9 cellular contexts compared by ENCODE assay signal in genomic region chr1:161099090-161099802, GRCh38. TPM values are rescaled to one million over a fixed set of nuclear protein-coding genes. Genes with fewer than 3 reads are reported as not detected.
DNase-seq lines count a peak whose midpoint lies in the region; ATAC-seq and TF ChIP-seq lines count a peak whose summit lies in the region.
"Had no signal": no experiment of that assay in that cellular context is flagged by ENCODE, and none has a peak within 500 bp of the region (broad histone marks: within the 10 kb centered on the region; RNA-seq: fewer than 3 reads in every experiment).

No MANE protein-coding gene starts in this region.

- DNase-seq in dorsolateral prefrontal cortex (no peak), neural crest cell (ENCODE audit: low read depth, low spot score) (no peak), GM10266 (ENCODE audit: extremely low spot score) (no peak), GM13976 (ENCODE audit: low spot score) (no peak)

- no peak overlapping the region for H3K27ac Mint-ChIP-seq in neural crest cell (ENCODE audit: unreplicated experiment)

- H3K4me3 Mint-ChIP-seq in neural crest cell: peak overlapping the region; percentile 82

- peaks cover 4% of the 10 kb centered on the region; the same call in 1 of the 2 replicates for H4K20me1 ChIP-seq in KMS-11 (ENCODE audit: insufficient read depth)

- H3K4me1 ChIP-seq in KMS-11 (ENCODE audit: low read depth, poor library complexity, severe bottlenecking): peaks cover 16% of the 10 kb centered on the region

- H3K27me3 ChIP-seq in KMS-11 (ENCODE audit: insufficient read depth, low read depth): no peaks in the 10 kb centered on the region
- no peaks in the 10 kb centered on the region for H3K27me3 ChIP-seq in dorsolateral prefrontal cortex

- intact Hi-C loops in dorsolateral prefrontal cortex (cut with DNase I): loop anchor here (5.0 to 10.0 kb wide), 2 partner anchors 52 to 104 kb away; partner anchors contain the start of gene USF1 (in 2 of the 2)

- H3K4me1 Mint-ChIP-seq in neural crest cell: peaks cover 23% of the 10 kb centered on the region

- H3K9ac ChIP-seq in KMS-11: no peak overlapping the region; the same call in 1 of the 2 replicates

- TF ChIP-seq CTCF in C4-2B (conservative IDR thresholded peaks at IDR 0.05) (no peak), KMS-11 (conservative IDR thresholded peaks at IDR 0.05; ENCODE audit: low read depth, low read length) (no peak), dorsolateral prefrontal cortex (IDR thresholded peaks at IDR 0.05 in 54 of 56, conservative IDR thresholded peaks at IDR 0.05 in 2 of 56; ENCODE audit: low read depth in 1 of 56, partially characterized antibody in 56 of 56) (no peak), neural crest cell (conservative IDR thresholded peaks at IDR 0.05) (no peak), GM10266 (IDR thresholded peaks at IDR 0.05; ENCODE audit: control insufficient read depth, insufficient read depth, low read depth, missing control alignments) (no peak), GM13976 (IDR thresholded peaks at IDR 0.05; ENCODE audit: borderline replicate concordance, control extremely low read depth, extremely low read depth, insufficient read depth, missing control alignments) (no peak)

- H3K4me3 ChIP-seq in KMS-11 (IDR thresholded peaks at IDR 0.05; ENCODE audit: insufficient read depth, low read depth, low read length) (peak overlapping the region; percentile 99), dorsolateral prefrontal cortex (peak overlapping the region in 58 of 59 donors; percentile 55 to 96 (median 78))

- H3K36me3 ChIP-seq in KMS-11 (ENCODE audit: insufficient read depth): peaks cover 4% of the 10 kb centered on the region; the same call in 1 of the 2 replicates

- H3K4me2 ChIP-seq in KMS-11: peak overlapping the region; percentile 97

- H3K27me3 Mint-ChIP-seq in neural crest cell (ENCODE audit: low read depth): peaks cover 19% of the 10 kb centered on the region

- in situ Hi-C loops in GM13976 (cut with MboI; ENCODE audit: low sequenced_read_pairs, unreplicated experiment): loop anchor here (10.0 kb wide), 1 partner anchor 104 kb away; no protein-coding TSS in a partner anchor

- ATAC-seq in HG03135 (IDR thresholded peaks at IDR 0.05; ENCODE audit: unreplicated experiment) (no peak), GM19452 (IDR thresholded peaks at IDR 0.05; ENCODE audit: unreplicated experiment) (no peak)

- no peaks in the 10 kb centered on the region for H3K9me3 Mint-ChIP-seq in neural crest cell

- peak overlapping the region; percentile 90; the same call in 1 of the 2 replicates for H2AFZ ChIP-seq in KMS-11 (ENCODE audit: low read depth)

- peaks cover 5% of the 10 kb centered on the region for H3K36me3 Mint-ChIP-seq in neural crest cell (ENCODE audit: low read depth)

- H3K79me2 ChIP-seq in KMS-11 (ENCODE audit: insufficient read depth, low read depth): peaks cover 21% of the 10 kb centered on the region; the same call in 1 of the 2 replicates

- H3K27ac ChIP-seq in C4-2B (peak overlapping the region; percentile 75), KMS-11 (no peak overlapping the region), dorsolateral prefrontal cortex (peak overlapping the region in 49 of 59 donors; percentile 41 to 93 (median 81))

RNA-seq across cellular contexts. Expression of gene KLHDC9, which starts 1.1 kb away (rescaled TPM):
- 10 to 100 TPM; 15.1 to 54.9 (median 36.9) TPM for total RNA-seq in dorsolateral prefrontal cortex
- total RNA-seq in neural crest cell: 8.0 and 9.1 TPM in 2 replicates

RNA-seq across cellular contexts. Expression of gene NECTIN4, which starts 9.9 kb away (rescaled TPM):
- total RNA-seq in dorsolateral prefrontal cortex (1 to 10 TPM in 1 of 120 experiments, under 1 TPM in 3, not detected in 116; 0.14 to 1.1 (median 0.23) TPM), neural crest cell (not detected in 2 replicates)
- total RNA-seq: liver had no signal

RNA-seq across cellular contexts. Expression of gene PFDN2, which starts 18.6 kb away (rescaled TPM):
- total RNA-seq in dorsolateral prefrontal cortex (100 to 1,000 TPM in 3 of 120 experiments, 10 to 100 TPM in 117; 50.1 to 108 (median 72.3) TPM), neural crest cell (90.0 and 99.5 TPM in 2 replicates)

RNA-seq across cellular contexts. Expression of gene NIT1, which starts 18.7 kb away (rescaled TPM):
- total RNA-seq in dorsolateral prefrontal cortex: 10 to 100 TPM; 28.2 to 55.3 (median 40.7) TPM
- total RNA-seq in neural crest cell: 48.6 and 53.9 TPM in 2 replicates

RNA-seq across cellular contexts. Expression of gene ARHGAP30, which starts 29.6 kb away (rescaled TPM):
- total RNA-seq in dorsolateral prefrontal cortex (10 to 100 TPM in 1 of 120 experiments, 1 to 10 TPM in 116, under 1 TPM in 3; 0.67 to 13.9 (median 3.2) TPM), neural crest cell (not detected in 2 replicates)
